ENCODE assay signal across 18 cellular contexts in genomic region chr13:97246596-97246995, GRCh38. TPM values are rescaled to one million over a fixed set of nuclear protein-coding genes. Genes with fewer than 3 reads are reported as not detected.
DNase-seq lines count a peak whose midpoint lies in the region; ATAC-seq and TF ChIP-seq lines count a peak whose summit lies in the region.
"Had no signal": no experiment of that assay in that cellular context is flagged by ENCODE, and none has a peak within 500 bp of the region (broad histone marks: within the 10 kb centered on the region; RNA-seq: fewer than 3 reads in every experiment).

No MANE protein-coding gene starts in this region.

- H3K27me3 ChIP-seq in lung (ENCODE audit: control insufficient read depth, insufficient read depth), result no peaks in the 10 kb centered on the region
- no peaks in the 10 kb centered on the region for H3K27me3 ChIP-seq in naive thymus-derived CD4-positive, alpha-beta T cell (ENCODE audit: control insufficient read depth in 2 of 2, insufficient read depth in 2 of 2, low read length in 2 of 2)

- CTCF ChIA-PET in naive thymus-derived CD4-positive, alpha-beta T cell (lab: Charles Lee), result no interaction called here

- H3K4me3 ChIP-seq in HFF-Myc (replicated peaks; ENCODE audit: low read depth, low read length), result 0 out of 2 replicates have a peak overlapping the region, but pooled peaks have one; percentile 10
- peak overlapping the region; percentile 57 for H3K4me3 ChIP-seq in coronary artery
- H3K4me3 ChIP-seq in lung, result no peak overlapping the region
- H3K4me3 ChIP-seq in naive thymus-derived CD4-positive, alpha-beta T cell (ENCODE audit: low read length), result no peak overlapping the region

- H3K4me1 ChIP-seq in lung (ENCODE audit: control insufficient read depth in 2 of 2, insufficient read depth in 2 of 2, low read length in 2 of 2), result peaks cover 10 to 28% of the 10 kb centered on the region in 2 donors
- peaks cover 7 to 10% of the 10 kb centered on the region in 2 donors for H3K4me1 ChIP-seq in naive thymus-derived CD4-positive, alpha-beta T cell (ENCODE audit: control insufficient read depth in 2 of 2, insufficient read depth in 2 of 2, low read length in 2 of 2)

- ATAC-seq in lung (ENCODE audit: insufficient read depth, low FRiP score), result no peak
- ATAC-seq in naive thymus-derived CD4-positive, alpha-beta T cell, result no peak
- ATAC-seq: activated CD4-positive, CD25-positive, alpha-beta regulatory T cell treated with anti-CD3 and anti-CD28 coated beads, Interleukin-2, amount 50 U/mL, for 24 hours had no signal

- no peaks in the 10 kb centered on the region for H3K36me3 ChIP-seq in lung (ENCODE audit: control insufficient read depth in 2 of 2, insufficient read depth in 2 of 2, low read length in 2 of 2)
- H3K36me3 ChIP-seq in naive thymus-derived CD4-positive, alpha-beta T cell (ENCODE audit: control insufficient read depth in 2 of 3, insufficient read depth in 3 of 3, low read length in 3 of 3), result no peaks in the 10 kb centered on the region

- H3K27ac ChIP-seq in coronary artery (peak overlapping the region; percentile 63 to 84), lung (ENCODE audit: low read depth in 1 of 2, low read length in 1 of 2) (peak overlapping the region; percentile 53 to 61), substantia nigra (ENCODE audit: low read depth, low read length, poor library complexity, severe bottlenecking) (peak overlapping the region; percentile 97)
- H3K27ac ChIP-seq in naive thymus-derived CD4-positive, alpha-beta T cell (ENCODE audit: low read depth, low read length), result no peak overlapping the region

- TF ChIP-seq CTCF in HFF-Myc (IDR thresholded peaks at IDR 0.05; ENCODE audit: low read depth, low read length, missing control alignments) (no peak), coronary artery (IDR thresholded peaks at IDR 0.05) (no peak), lung (IDR thresholded peaks at IDR 0.05; ENCODE audit: control extremely low read depth, extremely low read depth) (no peak)

- H3K4me1 Mint-ChIP-seq in naive thymus-derived CD4-positive, alpha-beta T cell, result peaks cover 6 to 63% (median 49%) of the 10 kb centered on the region in 7 donors

- intact Hi-C loops in naive thymus-derived CD4-positive, alpha-beta T cell (cut with micrococcal nuclease), result loop anchor here in 1 of 2 donors (5.0 kb wide), 1 partner anchor 124 kb away; no protein-coding TSS in a partner anchor

- H3K27ac Mint-ChIP-seq in naive thymus-derived CD4-positive, alpha-beta T cell, result no peak overlapping the region
- H3K27ac Mint-ChIP-seq: activated naive CD8-positive, alpha-beta T cell treated with anti-CD3 and anti-CD28 coated beads, Interleukin-2, amount 10 ng/mL, durations not matched to agents 7 days and 5 days; B cell; dendritic cell treated with granulocyte-macrophage colony-stimulating factor and Interleukin-4, amounts not matched to agents 40 ng/mL and 50 ng/mL, for 4 days had no signal

- no peaks in the 10 kb centered on the region for H3K9me3 Mint-ChIP-seq in naive thymus-derived CD4-positive, alpha-beta T cell
- H3K9me3 Mint-ChIP-seq: activated naive CD8-positive, alpha-beta T cell treated with anti-CD3 and anti-CD28 coated beads, Interleukin-2, amount 10 ng/mL, durations not matched to agents 7 days and 5 days; dendritic cell treated with granulocyte-macrophage colony-stimulating factor and Interleukin-4, amounts not matched to agents 40 ng/mL and 50 ng/mL, for 4 days; HFFc6 had no signal

- no peaks in the 10 kb centered on the region for H3K27me3 Mint-ChIP-seq in naive thymus-derived CD4-positive, alpha-beta T cell
- H3K27me3 Mint-ChIP-seq: activated naive CD8-positive, alpha-beta T cell treated with anti-CD3 and anti-CD28 coated beads, Interleukin-2, amount 10 ng/mL, durations not matched to agents 7 days and 5 days; B cell had no signal

- DNase-seq in HFF-Myc (ENCODE audit: extremely low read depth, low read depth) (no peak), coronary artery (ENCODE audit: low spot score) (no peak), lung (ENCODE audit: low spot score) (no peak), substantia nigra (lab: John Stamatoyannopoulos, UW) (no peak), NCI-H69 (lab: John Stamatoyannopoulos, UW) (no peak), SW480 (ENCODE audit: low spot score) (no peak)
- no peak for DNase-seq in effector CD4-positive, alpha-beta T cell
- no peak for DNase-seq in naive thymus-derived CD4-positive, alpha-beta T cell
- DNase-seq: activated naive CD8-positive, alpha-beta T cell treated with anti-CD3 and anti-CD28 coated beads, Interleukin-2, amount 10 ng/mL, durations not matched to agents 7 days and 5 days; activated T-cell treated with anti-CD3 and anti-CD28 coated beads for 4 hours; DMS153; HFFc6; kidney glomerular epithelial cell; MV-4-11; NCI-H2171 treated with DMSO at 0.1 percent for 48 hours had no signal

- peaks cover 0 to 24% (median 0%) of the 10 kb centered on the region in 5 donors for H3K36me3 Mint-ChIP-seq in naive thymus-derived CD4-positive, alpha-beta T cell

- H3K9me3 ChIP-seq in lung (ENCODE audit: control insufficient read depth in 2 of 2, insufficient read depth in 1 of 2, low read length in 1 of 2), result no peaks in the 10 kb centered on the region
- H3K9me3 ChIP-seq in naive thymus-derived CD4-positive, alpha-beta T cell (ENCODE audit: control insufficient read depth in 2 of 3, low read length in 3 of 3), result no peaks in the 10 kb centered on the region

- no peak overlapping the region for H3K4me3 Mint-ChIP-seq in naive thymus-derived CD4-positive, alpha-beta T cell
- H3K4me3 Mint-ChIP-seq: activated naive CD8-positive, alpha-beta T cell treated with anti-CD3 and anti-CD28 coated beads, Interleukin-2, amount 10 ng/mL, durations not matched to agents 7 days and 5 days; B cell; dendritic cell treated with granulocyte-macrophage colony-stimulating factor and Interleukin-4, amounts not matched to agents 40 ng/mL and 50 ng/mL, for 4 days; HFFc6 had no signal

- POLR2A ChIA-PET in naive thymus-derived CD4-positive, alpha-beta T cell (lab: Charles Lee), result no interaction called here

- 57 to 66% methylated on average over 6 of the region's 6 CpGs for whole genome bisulfite sequencing in lung, 2 donors

RNA-seq across cellular contexts. Expression of gene MBNL2, which starts 24.5 kb away (rescaled TPM):
- total RNA-seq in lung, result 100 to 1,000 TPM in 1 of 2 donors, 10 to 100 TPM in 1; 59.3 to 108 TPM
- 10 to 100 TPM; 13.3 to 19.3 TPM for polyA plus RNA-seq in lung
- 10 to 100 TPM; 13.4 to 28.6 (median 24.6) TPM for total RNA-seq in naive thymus-derived CD4-positive, alpha-beta T cell
- 10 to 100 TPM; 15.1 to 15.4 TPM for polyA plus RNA-seq in naive thymus-derived CD4-positive, alpha-beta T cell

Comparison
In these comparisons a context has a peak if more than half of its experiments do, and no peak if none do; other contexts are left out.
1. H3K4me3 ChIP-seq: peak in HFF-Myc (single experiment) and coronary artery (single experiment); none in lung (single experiment) and naive thymus-derived CD4-positive, alpha-beta T cell (single experiment).